In genomic region chr20:2829376-2829775, GRCh38 we compare ENCODE assay signal across 23 cellular contexts. TPM values are rescaled to one million over a fixed set of nuclear protein-coding genes. Genes with fewer than 3 reads are reported as not detected.
"Had no signal": no experiment of that assay in that cellular context is flagged by ENCODE, and none has a peak within 500 bp of the region (broad histone marks: within the 10 kb centered on the region; RNA-seq: fewer than 3 reads in every experiment).

No MANE protein-coding gene starts in this region.

- H3K4me1 ChIP-seq: ascending aorta, Peyer's patch had no signal

- H3K27ac Mint-ChIP-seq: activated CD8-positive, alpha-beta T cell treated with anti-CD3 and anti-CD28 coated beads for 36 hours; activated naive CD4-positive, alpha-beta T cell treated with anti-CD3 and anti-CD28 coated beads, Interleukin-2, amount 50 U/mL, for 24 hours; activated naive CD8-positive, alpha-beta T cell treated with anti-CD3 and anti-CD28 coated beads, Interleukin-2, amount 50 U/mL, for 24 hours; activated T-helper 17 cell treated with anti-CD3 and anti-CD28 coated beads, Interleukin-2, amount 50 U/mL, for 72 hours; brain; T-helper 1 cell treated with Interleukin-12 subunit alpha and Interleukin-12 subunit beta and Interleukin-4 antibody, amounts not matched to agents 30 μg/mL and 1 μg/mL, for 36 hours had no signal

- H3K4me3 Mint-ChIP-seq: activated CD8-positive, alpha-beta T cell treated with anti-CD3 and anti-CD28 coated beads for 36 hours; activated naive CD4-positive, alpha-beta T cell treated with anti-CD3 and anti-CD28 coated beads, Interleukin-2, amount 50 U/mL, for 24 hours; activated naive CD8-positive, alpha-beta T cell treated with anti-CD3 and anti-CD28 coated beads, Interleukin-2, amount 50 U/mL, for 24 hours; activated T-helper 17 cell treated with anti-CD3 and anti-CD28 coated beads, Interleukin-2, amount 50 U/mL, for 72 hours; brain; T-helper 1 cell treated with Interleukin-12 subunit alpha and Interleukin-12 subunit beta and Interleukin-4 antibody, amounts not matched to agents 30 μg/mL and 1 μg/mL, for 36 hours had no signal

- H3K27ac ChIP-seq: ascending aorta, Peyer's patch had no signal

- ATAC-seq: activated CD4-positive, CD25-positive, alpha-beta regulatory T cell treated with anti-CD3 and anti-CD28 coated beads, Interleukin-2, amount 50 U/mL, for 24 hours; activated CD8-positive, alpha-beta T cell treated with anti-CD3 and anti-CD28 coated beads for 36 hours; activated naive CD8-positive, alpha-beta T cell treated with anti-CD3 and anti-CD28 coated beads, Interleukin-2, amount 50 U/mL, for 24 hours; activated T-helper 17 cell treated with anti-CD3 and anti-CD28 coated beads, Interleukin-2, amount 50 U/mL, for 72 hours; K562 had no signal

- H3K36me3 Mint-ChIP-seq: activated naive CD4-positive, alpha-beta T cell treated with anti-CD3 and anti-CD28 coated beads, Interleukin-2, amount 50 U/mL, for 24 hours had no signal

- H3K36me3 ChIP-seq: ascending aorta, Peyer's patch had no signal

- H3K4me3 ChIP-seq: ascending aorta, K562, Peyer's patch had no signal

- H3K27me3 Mint-ChIP-seq: activated naive CD4-positive, alpha-beta T cell treated with anti-CD3 and anti-CD28 coated beads, Interleukin-2, amount 50 U/mL, for 24 hours had no signal

- H3K27me3 ChIP-seq: ascending aorta, Peyer's patch had no signal

- H3K9me3 ChIP-seq: ascending aorta, Peyer's patch had no signal

- DNase-seq: activated CD4-positive, alpha-beta T cell treated with anti-CD3 and anti-CD28 coated beads for 4 hours; activated CD8-positive, alpha-beta T cell treated with anti-CD3 and anti-CD28 coated beads for 36 hours; activated naive CD8-positive, alpha-beta T cell treated with anti-CD3 and anti-CD28 coated beads, Interleukin-2, amount 50 U/mL, for 24 hours; activated T-cell treated with anti-CD3 and anti-CD28 coated beads for 4 hours; activated T-cell treated with anti-CD3 and anti-CD28 coated beads, Interleukin-2, amount 50 U/mL, for 48 hours; amniotic stem cell; Kasumi-1; NCI-H1105 treated with DMSO at 0.1 percent for 48 hours; NCI-H1436 treated with DMSO at 0.1 percent for 48 hours; NCI-H187; NCI-H2081; NCI-H510A treated with DMSO at 0.1 percent for 48 hours; NCI-H69; Peyer's patch; SHP77 treated with DMSO at 0.1 percent for 48 hours had no signal

- H3K9me3 Mint-ChIP-seq: activated CD8-positive, alpha-beta T cell treated with anti-CD3 and anti-CD28 coated beads for 36 hours; activated naive CD4-positive, alpha-beta T cell treated with anti-CD3 and anti-CD28 coated beads, Interleukin-2, amount 50 U/mL, for 24 hours; activated naive CD8-positive, alpha-beta T cell treated with anti-CD3 and anti-CD28 coated beads, Interleukin-2, amount 50 U/mL, for 24 hours; activated T-helper 17 cell treated with anti-CD3 and anti-CD28 coated beads, Interleukin-2, amount 50 U/mL, for 72 hours; T-helper 1 cell treated with Interleukin-12 subunit alpha and Interleukin-12 subunit beta and Interleukin-4 antibody, amounts not matched to agents 30 μg/mL and 1 μg/mL, for 36 hours had no signal

RNA-seq across cellular contexts. Expression of gene TMEM239, which starts 13.2 kb away (rescaled TPM):
- total RNA-seq: activated CD8-positive, alpha-beta T cell treated with anti-CD3 and anti-CD28 coated beads for 36 hours; activated T-helper 17 cell treated with anti-CD3 and anti-CD28 coated beads, Interleukin-2, amount 50 U/mL, for 72 hours; ascending aorta; K562; Peyer's patch; SK-MEL-5 had no signal

RNA-seq across cellular contexts. Expression of gene C20orf141, which starts 14.6 kb away (rescaled TPM):
- total RNA-seq: activated CD8-positive, alpha-beta T cell treated with anti-CD3 and anti-CD28 coated beads for 36 hours; activated T-helper 17 cell treated with anti-CD3 and anti-CD28 coated beads, Interleukin-2, amount 50 U/mL, for 72 hours; ascending aorta; K562; Peyer's patch; SK-MEL-5 had no signal

RNA-seq across cellular contexts. Expression of gene CPXM1, which starts 28.9 kb away (rescaled TPM):
- total RNA-seq: ascending aorta had no signal
